Comparison of ENCODE assay signal across 9 cellular contexts in the genomic region with DNA sequence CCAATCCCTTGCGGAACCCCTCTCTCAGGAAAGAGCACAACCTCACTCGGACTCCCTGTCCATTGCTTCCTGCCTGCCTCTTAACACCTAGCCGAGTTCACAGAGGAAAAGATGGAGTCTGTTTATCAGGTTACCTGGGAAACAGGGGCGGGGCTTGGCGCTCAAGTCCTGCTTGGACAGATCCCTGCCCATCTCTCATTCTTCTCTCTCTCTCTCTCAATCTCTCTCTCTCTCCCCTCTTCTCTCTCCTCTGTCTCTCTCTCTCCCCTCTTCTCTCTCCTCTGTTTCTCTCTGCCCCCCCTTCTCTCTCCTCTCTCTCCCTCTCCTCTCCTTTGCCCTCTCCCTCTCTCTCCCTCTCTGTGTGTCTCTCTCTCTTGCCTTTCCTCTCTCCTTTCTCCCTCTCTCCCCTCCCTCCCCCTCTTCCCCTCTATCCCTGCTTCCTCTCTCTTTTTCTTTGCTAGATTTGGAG. TPM values are rescaled to one million over a fixed set of nuclear protein-coding genes. Genes with fewer than 3 reads are reported as not detected.
DNase-seq lines count a peak whose midpoint lies in the region; ATAC-seq and TF ChIP-seq lines count a peak whose summit lies in the region.
"Had no signal": no experiment of that assay in that cellular context is flagged by ENCODE, and none has a peak within 500 bp of the region (broad histone marks: within the 10 kb centered on the region; RNA-seq: fewer than 3 reads in every experiment).

A gene with protein sequence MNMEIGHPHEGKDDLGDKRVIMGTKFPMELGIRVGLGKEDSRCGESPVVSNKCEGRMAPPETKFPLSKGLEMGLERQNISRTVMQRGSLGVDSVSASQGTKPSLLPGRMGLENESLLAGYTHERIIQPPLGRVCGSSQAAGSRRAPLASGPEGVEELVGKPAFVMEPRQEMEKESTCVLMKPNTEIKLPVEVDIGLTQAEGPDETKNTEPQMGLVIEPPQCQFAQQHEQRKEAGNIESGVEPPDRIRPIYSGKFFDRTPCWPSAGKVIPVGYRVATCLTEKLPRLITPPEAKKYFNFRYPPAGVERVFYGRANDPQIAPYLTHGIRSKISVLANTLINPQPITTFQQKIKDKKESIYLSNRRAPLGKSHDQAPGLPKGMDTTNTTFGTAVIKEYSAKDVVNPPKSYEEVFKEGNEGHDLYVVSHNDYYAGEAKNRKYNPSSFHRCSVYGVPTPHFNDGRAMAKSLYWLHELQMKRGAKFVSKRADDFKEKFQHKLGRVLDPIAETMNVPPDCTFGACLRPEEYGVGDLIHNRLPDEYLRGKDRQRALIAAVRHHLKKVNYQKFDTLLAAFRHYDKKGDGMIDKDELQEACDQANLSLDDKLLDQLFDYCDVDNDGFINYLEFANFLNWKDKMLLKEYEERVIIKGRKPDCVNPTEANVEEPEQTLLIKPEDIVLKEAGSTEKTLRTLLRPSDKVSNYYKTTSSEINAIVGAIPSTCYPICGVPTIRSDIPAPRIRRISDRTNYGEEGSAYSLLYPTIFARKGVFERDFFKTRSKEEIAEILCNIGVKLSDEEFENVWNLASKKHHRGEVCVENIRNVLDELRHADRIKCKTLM (minus strand): TSS at position 120 of the 469 bp plus-strand sequence. CDS start 199 bp downstream, outside the sequence.

- peaks cover 52% of the 10 kb centered on the region for H3K4me1 Mint-ChIP-seq in activated CD4-positive, alpha-beta T cell treated with anti-CD3 and anti-CD28 coated beads, Interleukin-2, amount 10 ng/mL, durations not matched to agents 24 days and 14 days
- H3K4me1 Mint-ChIP-seq in stimulated activated effector memory CD8-positive, alpha-beta T cell treated with anti-CD3 and anti-CD28 coated beads, Interleukin-12 subunit alpha, Interleukin-12 subunit beta, amount 100 ng/mL, for 72 hours = peaks cover 45% of the 10 kb centered on the region

- intact Hi-C loops in activated CD4-positive, alpha-beta T cell treated with anti-CD3 and anti-CD28 coated beads, Interleukin-2, amount 10 ng/mL, durations not matched to agents 24 days and 14 days (cut with micrococcal nuclease) = loop anchor here (10.0 kb wide), 1 partner anchor 1189 kb away; no protein-coding TSS in a partner anchor

- no peak within 1 kb of the TSS for H3K4me3 ChIP-seq in epithelial cell of esophagus (ENCODE audit: low read length)

- in situ Hi-C loops in ACHN (cut with HindIII; ENCODE audit: low pct_ligation_motif_present, low pct_unique_long_range_greater_than_20kb, low sequenced_read_pairs) = no loop called here

- H3K27me3 Mint-ChIP-seq in activated CD4-positive, alpha-beta T cell treated with anti-CD3 and anti-CD28 coated beads, Interleukin-2, amount 10 ng/mL, durations not matched to agents 24 days and 14 days = no peaks in the 10 kb centered on the region

- H3K4me3 Mint-ChIP-seq in activated CD4-positive, alpha-beta T cell treated with anti-CD3 and anti-CD28 coated beads, Interleukin-2, amount 10 ng/mL, durations not matched to agents 24 days and 14 days = no peak within 1 kb of the TSS
- peak within 1 kb of the TSS; percentile 13 for H3K4me3 Mint-ChIP-seq in stimulated activated effector memory CD8-positive, alpha-beta T cell treated with anti-CD3 and anti-CD28 coated beads, Interleukin-12 subunit alpha, Interleukin-12 subunit beta, amount 100 ng/mL, for 72 hours
- H3K4me3 Mint-ChIP-seq: CD4-positive, alpha-beta T cell had no signal

- H3K27ac Mint-ChIP-seq in activated CD4-positive, alpha-beta T cell treated with anti-CD3 and anti-CD28 coated beads, Interleukin-2, amount 10 ng/mL, durations not matched to agents 24 days and 14 days = peak within 1 kb of the TSS; percentile 83
- peak within 1 kb of the TSS; percentile 52 for H3K27ac Mint-ChIP-seq in stimulated activated effector memory CD8-positive, alpha-beta T cell treated with anti-CD3 and anti-CD28 coated beads, Interleukin-12 subunit alpha, Interleukin-12 subunit beta, amount 100 ng/mL, for 72 hours
- H3K27ac Mint-ChIP-seq: CD4-positive, alpha-beta T cell had no signal

- no peak for TF ChIP-seq CTCF in epithelial cell of esophagus (IDR thresholded peaks at IDR 0.05; ENCODE audit: insufficient read depth, low read depth, low read length, missing control alignments)

- peaks cover 16% of the 10 kb centered on the region for H3K9me3 Mint-ChIP-seq in activated CD4-positive, alpha-beta T cell treated with anti-CD3 and anti-CD28 coated beads, Interleukin-2, amount 10 ng/mL, durations not matched to agents 24 days and 14 days
- H3K9me3 Mint-ChIP-seq in stimulated activated effector memory CD8-positive, alpha-beta T cell treated with anti-CD3 and anti-CD28 coated beads, Interleukin-12 subunit alpha, Interleukin-12 subunit beta, amount 100 ng/mL, for 72 hours = no peaks in the 10 kb centered on the region
- H3K9me3 Mint-ChIP-seq: CD4-positive, alpha-beta T cell had no signal

- H3K36me3 Mint-ChIP-seq in activated CD4-positive, alpha-beta T cell treated with anti-CD3 and anti-CD28 coated beads, Interleukin-2, amount 10 ng/mL, durations not matched to agents 24 days and 14 days (ENCODE audit: low read depth) = no peaks in the 10 kb centered on the region
- H3K36me3 Mint-ChIP-seq in stimulated activated effector memory CD8-positive, alpha-beta T cell treated with anti-CD3 and anti-CD28 coated beads, Interleukin-12 subunit alpha, Interleukin-12 subunit beta, amount 100 ng/mL, for 72 hours = peaks cover 15% of the 10 kb centered on the region

- no peak for ATAC-seq in stimulated activated effector memory CD8-positive, alpha-beta T cell treated with anti-CD3 and anti-CD28 coated beads, Interleukin-12 subunit alpha, Interleukin-12 subunit beta, amount 100 ng/mL, for 72 hours
- no peak for ATAC-seq in activated CD4-positive, CD25-positive, alpha-beta regulatory T cell treated with anti-CD3 and anti-CD28 coated beads, Interleukin-2, amount 50 U/mL, for 24 hours
- no peak for ATAC-seq in HG02970 (IDR thresholded peaks at IDR 0.05; ENCODE audit: low FRiP score, unreplicated experiment)

- DNase-seq in activated CD4-positive, alpha-beta T cell treated with anti-CD3 and anti-CD28 coated beads, Interleukin-2, amount 10 ng/mL, durations not matched to agents 24 days and 14 days = peak; percentile 70
- DNase-seq in activated CD4-positive, alpha-beta T cell treated with anti-CD3 and anti-CD28 coated beads for 1 hour = no peak
- DNase-seq in NCI-H82 treated with DMSO at 0.1 percent for 48 hours (lab: John Stamatoyannopoulos, UW; ENCODE audit: unreplicated experiment) (peak; percentile 5), epithelial cell of esophagus (ENCODE audit: low read depth) (peak; percentile 82), ACHN (no peak)
- DNase-seq in stimulated activated effector memory CD8-positive, alpha-beta T cell treated with anti-CD3 and anti-CD28 coated beads, Interleukin-12 subunit alpha, Interleukin-12 subunit beta, amount 100 ng/mL, for 72 hours (ENCODE audit: low spot score in 2 of 2) = no peak
- DNase-seq: CD4-positive, alpha-beta T cell had no signal

RNA-seq across cellular contexts. Expression of the gene that starts here (rescaled TPM):
- 0.44 and 0.85 TPM in 2 replicates for total RNA-seq in activated CD4-positive, alpha-beta T cell treated with anti-CD3 and anti-CD28 coated beads, Interleukin-2, amount 10 ng/mL, durations not matched to agents 24 days and 14 days

Comparison
In these comparisons a context has a peak if more than half of its experiments do, and no peak if none do; other contexts are left out.
1. Peak in DNase-seq in activated CD4-positive, alpha-beta T cell treated with anti-CD3 and anti-CD28 coated beads, Interleukin-2, amount 10 ng/mL, durations not matched to agents 24 days and 14 days; RNA of the gene not detected or under 1 TPM.
2. DNase-seq: peak in NCI-H82 treated with DMSO at 0.1 percent for 48 hours (single experiment) and epithelial cell of esophagus (single experiment); none in activated CD4-positive, alpha-beta T cell treated with anti-CD3 and anti-CD28 coated beads for 1 hour (single experiment), stimulated activated effector memory CD8-positive, alpha-beta T cell treated with anti-CD3 and anti-CD28 coated beads, Interleukin-12 subunit alpha, Interleukin-12 subunit beta, amount 100 ng/mL, for 72 hours (0 of 2) and ACHN (single experiment).